ENCODE assay signal across 12 cellular contexts in genomic region chr11:120184946-120185677, GRCh38. TPM values are rescaled to one million over a fixed set of nuclear protein-coding genes. Genes with fewer than 3 reads are reported as not detected.
A peak's percentile ranks its signal among the peaks of the same experiment; 100 is the strongest.
DNase-seq lines count a peak whose midpoint lies in the region; ATAC-seq and TF ChIP-seq lines count a peak whose summit lies in the region.
"Had no signal": no experiment of that assay in that cellular context is flagged by ENCODE, and none has a peak within 500 bp of the region (broad histone marks: within the 10 kb centered on the region; RNA-seq: fewer than 3 reads in every experiment).

No MANE protein-coding gene starts in this region.

- H3K4me1 Mint-ChIP-seq in nephron progenitor cell: peaks cover 87% of the 10 kb centered on the region

- no peaks in the 10 kb centered on the region for H3K36me3 Mint-ChIP-seq in nephron progenitor cell (ENCODE audit: low read depth)

- H3K27me3 Mint-ChIP-seq in nephron progenitor cell (ENCODE audit: low read depth, poor library complexity): peaks cover 45% of the 10 kb centered on the region

- ATAC-seq in Right ventricle myocardium inferior: peak; percentile 80
- no peak for ATAC-seq in HG02938 (IDR thresholded peaks at IDR 0.05; ENCODE audit: unreplicated experiment)
- ATAC-seq: activated CD8-positive, alpha-beta T cell treated with anti-CD3 and anti-CD28 coated beads, Interleukin-2, amount 10 ng/mL, durations not matched to agents 7 days and 5 days had no signal

- intact Hi-C loops in Right ventricle myocardium inferior (cut with DNase I): loop anchor here (2.0 kb wide), 1 partner anchor 26 kb away; the partner anchor contains the start of gene OAF

- H3K27ac Mint-ChIP-seq in nephron progenitor cell: no peak overlapping the region
- H3K27ac Mint-ChIP-seq: activated CD8-positive, alpha-beta T cell treated with anti-CD3 and anti-CD28 coated beads, Interleukin-2, amount 10 ng/mL, durations not matched to agents 7 days and 5 days had no signal

- DNase-seq in activated CD8-positive, alpha-beta memory T cell treated with anti-CD3 and anti-CD28 coated beads for 24 hours: peak; percentile 44
- no peak for DNase-seq in activated CD8-positive, alpha-beta memory T cell treated with anti-CD3 and anti-CD28 coated beads, Interleukin-2, amount 50 U/mL, for 4 hours
- peak; percentile 87 for DNase-seq in Right ventricle myocardium inferior (ENCODE audit: missing footprints)
- peak; percentile 36 for DNase-seq in nephron progenitor cell
- peak; percentile 53 for DNase-seq in ureter (ENCODE audit: low spot score)
- DNase-seq in T-helper 9 cell: no peak
- no peak for DNase-seq in hypothalamus (lab: John Stamatoyannopoulos, UW)
- DNase-seq: activated CD8-positive, alpha-beta T cell treated with anti-CD3 and anti-CD28 coated beads, Interleukin-2, amount 10 ng/mL, durations not matched to agents 7 days and 5 days; central memory CD4-positive, alpha-beta T cell; SHP77 had no signal

- H3K9me3 Mint-ChIP-seq in nephron progenitor cell: peaks cover 10% of the 10 kb centered on the region

- TF ChIP-seq CTCF in nephron progenitor cell (IDR thresholded peaks at IDR 0.05): no peak

- peak overlapping the region; percentile 31 for H3K4me3 Mint-ChIP-seq in nephron progenitor cell
- H3K4me3 Mint-ChIP-seq: activated CD8-positive, alpha-beta T cell treated with anti-CD3 and anti-CD28 coated beads, Interleukin-2, amount 10 ng/mL, durations not matched to agents 7 days and 5 days had no signal

RNA-seq across cellular contexts. Expression of gene OAF, which starts 25.7 kb away (rescaled TPM):
- total RNA-seq in Right ventricle myocardium inferior: 34.5 TPM
- total RNA-seq in ureter: 34.9 TPM

RNA-seq across cellular contexts. Expression of gene TRIM29, which starts 47.2 kb away (rescaled TPM):
- total RNA-seq in Right ventricle myocardium inferior: not detected
- total RNA-seq in ureter: 192 TPM
- total RNA-seq: activated CD8-positive, alpha-beta T cell treated with anti-CD3 and anti-CD28 coated beads, Interleukin-2, amount 10 ng/mL, durations not matched to agents 7 days and 5 days had no signal

RNA-seq across cellular contexts. Expression of gene POU2F3, which starts 54.8 kb away (rescaled TPM):
- total RNA-seq in Right ventricle myocardium inferior (0.19 TPM), ureter (7.6 TPM)
- total RNA-seq: activated CD8-positive, alpha-beta T cell treated with anti-CD3 and anti-CD28 coated beads, Interleukin-2, amount 10 ng/mL, durations not matched to agents 7 days and 5 days; subcutaneous adipose tissue had no signal

Comparison
In these comparisons a context has a peak if more than half of its experiments do, and no peak if none do; other contexts are left out.
1. DNase-seq: peak in activated CD8-positive, alpha-beta memory T cell treated with anti-CD3 and anti-CD28 coated beads for 24 hours (single experiment), Right ventricle myocardium inferior (single experiment), nephron progenitor cell (single experiment) and ureter (single experiment); none in activated CD8-positive, alpha-beta memory T cell treated with anti-CD3 and anti-CD28 coated beads, Interleukin-2, amount 50 U/mL, for 4 hours (single experiment), T-helper 9 cell (single experiment) and hypothalamus (0 of 51).
2. RNA of gene TRIM29, which starts 47.2 kb away (total RNA-seq): 192 TPM in ureter (single experiment); not detected in Right ventricle myocardium inferior (single experiment); every median in the first group is over 100 times any median in the second.